21 cellular contexts compared by ENCODE assay signal in the genomic region with DNA sequence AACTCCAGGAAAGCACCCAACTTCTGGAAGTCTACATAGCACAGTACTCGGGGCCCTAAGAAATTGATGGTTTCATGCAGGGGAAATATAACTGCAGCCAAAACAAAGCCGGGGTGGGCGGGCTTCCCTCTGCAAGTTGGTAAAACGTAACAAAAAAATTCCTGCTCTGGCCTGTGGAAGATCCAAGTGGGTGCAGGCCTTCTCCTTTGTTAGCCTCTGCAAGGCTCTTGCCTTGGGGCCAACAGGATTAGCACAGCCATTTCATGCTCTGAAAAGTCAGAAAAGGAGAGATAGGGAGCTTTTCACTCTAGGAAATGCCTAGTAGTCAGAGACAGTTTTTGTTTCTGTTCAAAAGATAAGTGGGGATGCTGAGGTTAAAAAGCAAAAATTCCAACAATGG.
"Had no signal": no experiment of that assay in that cellular context is flagged by ENCODE, and none has a peak within 500 bp of the region (broad histone marks: within the 10 kb centered on the region; RNA-seq: fewer than 3 reads in every experiment).

No MANE protein-coding gene starts in this region.

- H3K27ac ChIP-seq: brain microvascular endothelial cell, colonic mucosa, lower lobe of right lung, prostate gland, tibial artery had no signal

- ATAC-seq: activated T-cell treated with anti-CD3 and anti-CD28 coated beads, Interleukin-2, amount 50 U/mL, for 72 hours; lower lobe of right lung; naive thymus-derived CD8-positive, alpha-beta T cell; right cardiac atrium had no signal

- H3K4me3 ChIP-seq: colonic mucosa, dorsolateral prefrontal cortex, lower lobe of right lung, prostate gland, tibial artery had no signal

- H3K27ac Mint-ChIP-seq: activated CD4-positive, alpha-beta memory T cell treated with anti-CD3 and anti-CD28 coated beads for 36 hours; activated T-cell treated with anti-CD3 and anti-CD28 coated beads, Interleukin-2, amount 50 U/mL, for 72 hours; stimulated activated naive CD8-positive, alpha-beta T cell treated with anti-CD3 and anti-CD28 coated beads, Interleukin-15, Interleukin-2, amounts not matched to agents 100 ng/mL and 50 ng/mL, for 24 hours; T-helper 1 cell treated with Interleukin-12 subunit alpha and Interleukin-12 subunit beta and Interleukin-4 antibody, amounts not matched to agents 30 μg/mL and 1 μg/mL, for 36 hours had no signal

- H3K36me3 ChIP-seq: brain microvascular endothelial cell, colonic mucosa, prostate gland had no signal

- H3K4me3 Mint-ChIP-seq: activated CD4-positive, alpha-beta memory T cell treated with anti-CD3 and anti-CD28 coated beads for 36 hours; activated T-cell treated with anti-CD3 and anti-CD28 coated beads, Interleukin-2, amount 50 U/mL, for 72 hours; naive thymus-derived CD8-positive, alpha-beta T cell; stimulated activated naive CD8-positive, alpha-beta T cell treated with anti-CD3 and anti-CD28 coated beads, Interleukin-15, Interleukin-2, amounts not matched to agents 100 ng/mL and 50 ng/mL, for 24 hours; T-helper 1 cell treated with Interleukin-12 subunit alpha and Interleukin-12 subunit beta and Interleukin-4 antibody, amounts not matched to agents 30 μg/mL and 1 μg/mL, for 36 hours had no signal

- H3K9me3 Mint-ChIP-seq: activated CD4-positive, alpha-beta memory T cell treated with anti-CD3 and anti-CD28 coated beads for 36 hours; activated T-cell treated with anti-CD3 and anti-CD28 coated beads, Interleukin-2, amount 50 U/mL, for 72 hours; naive thymus-derived CD8-positive, alpha-beta T cell; stimulated activated naive CD8-positive, alpha-beta T cell treated with anti-CD3 and anti-CD28 coated beads, Interleukin-15, Interleukin-2, amounts not matched to agents 100 ng/mL and 50 ng/mL, for 24 hours; T-helper 1 cell treated with Interleukin-12 subunit alpha and Interleukin-12 subunit beta and Interleukin-4 antibody, amounts not matched to agents 30 μg/mL and 1 μg/mL, for 36 hours had no signal

- H3K4me1 ChIP-seq: colonic mucosa, lower lobe of right lung, prostate gland, tibial artery had no signal

- DNase-seq: activated CD4-positive, alpha-beta memory T cell treated with anti-CD3 and anti-CD28 coated beads for 36 hours; activated CD4-positive, alpha-beta T cell treated with anti-CD3 and anti-CD28 coated beads for 48 hours; activated effector memory CD4-positive, alpha-beta T cell treated with Interleukin-2 at 50 U/mL for 16 hours; activated naive CD4-positive, alpha-beta T cell treated with anti-CD3 and anti-CD28 coated beads, Interleukin-2, amount 50 U/mL, for 16 hours; activated T-cell treated with anti-CD3 and anti-CD28 coated beads, Interleukin-2, amount 50 U/mL, for 72 hours; aorta; brain microvascular endothelial cell; colonic mucosa; foreskin fibroblast; kidney; lower lobe of right lung; naive thymus-derived CD8-positive, alpha-beta T cell; right cardiac atrium; stimulated activated CD4-positive, alpha-beta T cell treated with anti-CD3 and anti-CD28 coated beads, Interleukin-1b, Interleukin-23, amount 100 ng/mL, for 48 hours; substantia nigra; T1000; tibial artery had no signal

- H3K27me3 ChIP-seq: brain microvascular endothelial cell, colonic mucosa, dorsolateral prefrontal cortex, tibial artery had no signal

- H3K27me3 Mint-ChIP-seq: activated CD4-positive, alpha-beta memory T cell treated with anti-CD3 and anti-CD28 coated beads for 36 hours; naive thymus-derived CD8-positive, alpha-beta T cell; stimulated activated naive CD8-positive, alpha-beta T cell treated with anti-CD3 and anti-CD28 coated beads, Interleukin-15, Interleukin-2, amounts not matched to agents 100 ng/mL and 50 ng/mL, for 24 hours had no signal
